Comparison of ENCODE assay signal across 32 cellular contexts in the genomic region with DNA sequence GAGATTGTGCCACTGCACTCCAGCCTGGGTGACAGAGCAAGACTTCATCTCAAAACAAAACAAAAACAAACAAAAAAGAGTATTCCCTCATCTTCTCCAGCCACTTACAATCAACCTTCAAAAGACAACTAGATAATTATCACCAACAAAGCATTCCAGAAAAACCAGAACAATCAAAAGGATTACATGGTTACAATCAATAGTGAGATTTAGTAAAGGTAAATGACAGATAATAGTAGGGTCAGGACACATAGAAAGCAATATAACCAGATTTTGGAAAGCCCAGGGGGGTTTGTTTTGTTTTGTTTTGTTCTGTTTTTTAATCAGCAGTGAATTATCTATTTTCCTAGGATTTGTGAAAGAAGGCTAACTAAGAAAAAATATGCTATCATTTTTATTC.
"Had no signal": no experiment of that assay in that cellular context is flagged by ENCODE, and none has a peak within 500 bp of the region (broad histone marks: within the 10 kb centered on the region; RNA-seq: fewer than 3 reads in every experiment).

No MANE protein-coding gene starts in this region.

- H3K36me3 Mint-ChIP-seq: activated CD4-positive, alpha-beta memory T cell treated with anti-CD3 and anti-CD28 coated beads for 36 hours; activated naive CD8-positive, alpha-beta T cell treated with anti-CD3 and anti-CD28 coated beads for 36 hours; IgD-negative memory B cell; WTC11 had no signal

- H3K36me3 ChIP-seq: ascending aorta, SJSA1 had no signal

- H3K4me1 Mint-ChIP-seq: activated naive CD8-positive, alpha-beta T cell treated with anti-CD3 and anti-CD28 coated beads for 36 hours; activated T-helper 17 cell treated with anti-CD3 and anti-CD28 coated beads, Interleukin-2, amount 50 U/mL, for 72 hours; IgD-negative memory B cell had no signal

- H3K27me3 ChIP-seq: ascending aorta, SJSA1 had no signal

- H3K27ac ChIP-seq: ascending aorta, SJSA1 had no signal

- H3K4me3 ChIP-seq: ascending aorta, SJSA1 had no signal

- H3K27ac Mint-ChIP-seq: activated CD4-positive, alpha-beta memory T cell treated with anti-CD3 and anti-CD28 coated beads for 36 hours; activated naive CD8-positive, alpha-beta T cell treated with anti-CD3 and anti-CD28 coated beads for 36 hours; activated T-helper 17 cell treated with anti-CD3 and anti-CD28 coated beads, Interleukin-2, amount 50 U/mL, for 72 hours; IgD-negative memory B cell; T-helper 1 cell treated with Interleukin-12 subunit alpha and Interleukin-12 subunit beta and Interleukin-4 antibody, amounts not matched to agents 30 μg/mL and 1 μg/mL, for 36 hours; T-helper 2 cell treated with Interferon-gamma antibody and Interleukin-4, amounts not matched to agents 5 μg/mL and 100 μg/mL, for 36 hours; WTC11 had no signal

- H3K4me3 Mint-ChIP-seq: activated CD4-positive, alpha-beta memory T cell treated with anti-CD3 and anti-CD28 coated beads for 36 hours; activated naive CD8-positive, alpha-beta T cell treated with anti-CD3 and anti-CD28 coated beads for 36 hours; activated T-helper 17 cell treated with anti-CD3 and anti-CD28 coated beads, Interleukin-2, amount 50 U/mL, for 72 hours; T-helper 1 cell treated with Interleukin-12 subunit alpha and Interleukin-12 subunit beta and Interleukin-4 antibody, amounts not matched to agents 30 μg/mL and 1 μg/mL, for 36 hours; T-helper 2 cell treated with Interferon-gamma antibody and Interleukin-4, amounts not matched to agents 5 μg/mL and 100 μg/mL, for 36 hours; WTC11 had no signal

- H3K9me3 Mint-ChIP-seq: activated naive CD8-positive, alpha-beta T cell treated with anti-CD3 and anti-CD28 coated beads for 36 hours; activated T-helper 17 cell treated with anti-CD3 and anti-CD28 coated beads, Interleukin-2, amount 50 U/mL, for 72 hours had no signal

- DNase-seq: activated CD4-positive, alpha-beta memory T cell treated with anti-CD3 and anti-CD28 coated beads for 36 hours; activated CD4-positive, alpha-beta T cell treated with anti-CD3 and anti-CD28 coated beads for 4 hours; activated CD4-positive, alpha-beta T cell treated with anti-CD3 and anti-CD28 coated beads, Interleukin-2, amount 50 U/mL, for 1 hour; activated CD8-positive, alpha-beta memory T cell treated with anti-CD3 and anti-CD28 coated beads, Interleukin-2, amount 50 U/mL, for 48 hours; activated effector memory CD4-positive, alpha-beta T cell treated with anti-CD3 and anti-CD28 coated beads, Interleukin-2, amount 50 U/mL, for 16 hours; activated naive CD4-positive, alpha-beta T cell; activated naive CD4-positive, alpha-beta T cell treated with anti-CD3 and anti-CD28 coated beads, Interleukin-2, amount 50 U/mL, for 16 hours; activated naive CD8-positive, alpha-beta T cell treated with anti-CD3 and anti-CD28 coated beads for 36 hours; activated T-cell treated with anti-CD3 and anti-CD28 coated beads, Interleukin-2, amount 50 U/mL, for 48 hours; amniotic stem cell; central memory CD4-positive, alpha-beta T cell; KBM-7; NCI-H1105 treated with DMSO at 0.1 percent for 48 hours; NCI-H1436; NCI-H187; NCI-H2029 treated with DMSO at 0.1 percent for 48 hours; NCI-H2107; NCI-H2171; NCI-H510A; NCI-H526; NCI-H82; SHP77 treated with DMSO at 0.1 percent for 48 hours; SK-N-SH had no signal

- H3K27me3 Mint-ChIP-seq: activated CD4-positive, alpha-beta memory T cell treated with anti-CD3 and anti-CD28 coated beads for 36 hours; activated naive CD8-positive, alpha-beta T cell treated with anti-CD3 and anti-CD28 coated beads for 36 hours; IgD-negative memory B cell had no signal

- H3K9ac ChIP-seq: SK-N-SH had no signal

- H3K9me3 ChIP-seq: ascending aorta, SJSA1, SK-N-SH had no signal

- H3K4me2 ChIP-seq: SK-N-SH had no signal

- H3K4me1 ChIP-seq: ascending aorta, SJSA1 had no signal

- FAIRE-seq: bronchial epithelial cell, TTC549 had no signal
